In the genomic region with DNA sequence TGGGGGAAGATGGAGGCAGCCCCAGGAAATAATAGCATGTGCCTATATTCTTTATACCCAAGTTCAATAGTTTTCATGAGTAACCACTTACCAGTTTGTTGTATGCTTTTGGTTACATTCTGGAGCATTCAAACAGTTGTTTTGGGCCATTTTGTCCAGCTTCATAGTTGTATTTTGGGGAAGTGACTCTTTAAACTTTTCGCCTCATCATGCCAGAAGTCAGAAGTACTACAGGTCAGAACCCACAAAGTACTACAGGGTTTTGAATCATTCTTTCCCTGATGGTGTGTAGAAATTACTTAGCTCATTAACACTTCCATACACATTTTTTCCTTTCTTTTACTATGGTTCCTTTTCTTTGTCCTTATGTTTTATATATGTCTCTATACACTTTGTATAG, we compare ENCODE assay signal across 26 cellular contexts.
"Had no signal": no experiment of that assay in that cellular context is flagged by ENCODE, and none has a peak within 500 bp of the region (broad histone marks: within the 10 kb centered on the region; RNA-seq: fewer than 3 reads in every experiment).

No MANE protein-coding gene starts in this region.

- H3K36me3 ChIP-seq: brain microvascular endothelial cell, MG63 had no signal

- H3K4me3 ChIP-seq: MG63, PC-9 had no signal

- ATAC-seq: activated CD4-positive, alpha-beta T cell treated with anti-CD3 and anti-CD28 coated beads for 36 hours; activated T-helper 17 cell treated with anti-CD3 and anti-CD28 coated beads, Interleukin-2, amount 50 U/mL, for 72 hours; T-cell had no signal

- H3K27ac ChIP-seq: brain microvascular endothelial cell, KMS-11, PC-9, VCaP had no signal

- H3K4me2 ChIP-seq: KMS-11, PC-9 had no signal

- H3K9me3 ChIP-seq: MG63 had no signal

- DNase-seq: activated CD4-positive, alpha-beta memory T cell treated with anti-CD3 and anti-CD28 coated beads, Interleukin-2, amount 10 ng/mL, durations not matched to agents 7 days and 5 days; activated CD4-positive, alpha-beta T cell treated with anti-CD3 and anti-CD28 coated beads for 36 hours; activated CD4-positive, alpha-beta T cell treated with anti-CD3 and anti-CD28 coated beads, Interleukin-2, amount 50 U/mL, for 1 hour; activated CD4-positive, CD25-positive, alpha-beta regulatory T cell; activated gamma-delta T cell; activated naive CD4-positive, alpha-beta T cell treated with anti-CD3 and anti-CD28 coated beads for 36 hours; activated T-cell treated with anti-CD3 and anti-CD28 coated beads for 4 hours; activated T-cell treated with anti-CD3 and anti-CD28 coated beads, Interleukin-2, amount 50 U/mL, for 48 hours; brain microvascular endothelial cell; cerebellar nuclear complex; MG63; NCI-H1092 treated with DMSO at 0.1 percent for 48 hours; NCI-H1417 treated with DMSO at 0.1 percent for 48 hours; NCI-H1694; NCI-H2029; NCI-H345; NCI-H510A; NCI-H69; PC-9; SHP77 treated with DMSO at 0.1 percent for 48 hours; T-cell; T-helper 2 cell; T1000 had no signal

- H2AFZ ChIP-seq: PC-9 had no signal

- H3K27me3 ChIP-seq: brain microvascular endothelial cell, MG63 had no signal

- H3K9ac ChIP-seq: KMS-11 had no signal
